19 cellular contexts compared by ENCODE assay signal in genomic region chr14:44030963-44031362, GRCh38.
A peak's percentile ranks its signal among the peaks of the same experiment; 100 is the strongest.
DNase-seq lines count a peak whose midpoint lies in the region; ATAC-seq, FAIRE-seq and TF ChIP-seq lines count a peak whose summit lies in the region.
"Had no signal": no experiment of that assay in that cellular context is flagged by ENCODE, and none has a peak within 500 bp of the region (broad histone marks: within the 10 kb centered on the region; RNA-seq: fewer than 3 reads in every experiment).

No MANE protein-coding gene starts in this region.

- H3K36me3 ChIP-seq in Karpas-422 (ENCODE audit: insufficient read depth, low read length) (no peaks in the 10 kb centered on the region), mesodermal cell (ENCODE audit: control insufficient read depth, insufficient read depth, low read length) (no peaks in the 10 kb centered on the region), HepG2 (replicated peaks in 1 of 2; ENCODE audit: control insufficient read depth in 1 of 2, insufficient read depth in 2 of 2, low read length in 2 of 2) (no peaks in the 10 kb centered on the region)

- peaks cover 11% of the 10 kb centered on the region for H3K4me1 Mint-ChIP-seq in brain
- no peaks in the 10 kb centered on the region for H3K4me1 Mint-ChIP-seq in activated CD4-positive, alpha-beta memory T cell treated with anti-CD3 and anti-CD28 coated beads, Interleukin-2, amount 10 ng/mL, durations not matched to agents 7 days and 5 days

- H3K4me2 ChIP-seq in Karpas-422 (ENCODE audit: low read depth, low read length, poor library complexity, severe bottlenecking), result peak overlapping the region; percentile 21
- H3K4me2 ChIP-seq in HepG2 (ENCODE audit: low read depth, low read length), result no peak overlapping the region

- H4K20me1 ChIP-seq in Karpas-422 (ENCODE audit: insufficient read depth, low read depth, low read length) (no peaks in the 10 kb centered on the region), HepG2 (ENCODE audit: insufficient read depth, low read length) (no peaks in the 10 kb centered on the region)

- H2AFZ ChIP-seq in Karpas-422 (ENCODE audit: low read length) (peak overlapping the region; percentile 69), HepG2 (ENCODE audit: low read length) (no peak overlapping the region)

- H3K9ac ChIP-seq in Karpas-422 (ENCODE audit: low read length) (0 out of 2 replicates have a peak overlapping the region, but pooled peaks have one; percentile 2), HepG2 (ENCODE audit: insufficient read depth, low read depth, low read length) (no peak overlapping the region)

- H3K27ac Mint-ChIP-seq in brain, result peak overlapping the region in 3 of 5 experiments; percentile 10 to 43 (median 16)
- H3K27ac Mint-ChIP-seq in activated CD4-positive, alpha-beta memory T cell treated with anti-CD3 and anti-CD28 coated beads, Interleukin-2, amount 10 ng/mL, durations not matched to agents 7 days and 5 days, result no peak overlapping the region
- H3K27ac Mint-ChIP-seq: CD4-positive, alpha-beta T cell; T-helper 1 cell treated with Interleukin-12 subunit alpha and Interleukin-12 subunit beta and Interleukin-4 antibody, amounts not matched to agents 30 μg/mL and 1 μg/mL, for 36 hours had no signal

- TF ChIP-seq POLR2A in HepG2 (IDR thresholded peaks at IDR 0.05; ENCODE audit: insufficient read depth in 1 of 2, low read depth in 2 of 2, low read length in 2 of 2), result no peak

- H3K27ac ChIP-seq in Karpas-422 (ENCODE audit: low read length), result no peak overlapping the region
- peak overlapping the region; percentile 32 for H3K27ac ChIP-seq in mesodermal cell (ENCODE audit: low read depth, low read length, severe bottlenecking)
- no peak overlapping the region for H3K27ac ChIP-seq in HepG2 (ENCODE audit: extremely low read length, insufficient read depth, low read length)
- H3K27ac ChIP-seq: SK-N-MC had no signal

- H3K79me2 ChIP-seq in Karpas-422 (ENCODE audit: low read length), result no peaks in the 10 kb centered on the region
- H3K79me2 ChIP-seq in HepG2 (ENCODE audit: insufficient read depth, low read length), result no peaks in the 10 kb centered on the region

- CTCF ChIA-PET in activated CD4-positive, alpha-beta memory T cell treated with anti-CD3 and anti-CD28 coated beads, Interleukin-2, amount 10 ng/mL, durations not matched to agents 7 days and 5 days (lab: Charles Lee), result no interaction called here
- CTCF ChIA-PET in HepG2 (lab: Yijun Ruan, JAX; ENCODE audit: low intra/inter-chr PET ratio, low total read pairs), result interaction anchor here (0.6 kb wide), 1 partner anchor 86 kb away, joined by 3 read pairs; no protein-coding TSS in a partner anchor

- H3K4me3 ChIP-seq in Karpas-422 (ENCODE audit: low read length) (no peak overlapping the region; the same call in 1 of the 2 replicates), mesodermal cell (ENCODE audit: extremely low read depth, insufficient read depth, low read length, poor library complexity, severe bottlenecking) (no peak overlapping the region), HepG2 (replicated peaks in 1 of 3; ENCODE audit: insufficient read depth in 1 of 3, low read depth in 2 of 3, low read length in 3 of 3) (no peak overlapping the region)
- H3K4me3 ChIP-seq: SK-N-MC had no signal

- intact Hi-C loops in HepG2 (cut with micrococcal nuclease; ENCODE audit: unreplicated experiment), result no loop called here

- H3K4me3 Mint-ChIP-seq in brain, result no peak overlapping the region
- no peak overlapping the region for H3K4me3 Mint-ChIP-seq in activated CD4-positive, alpha-beta memory T cell treated with anti-CD3 and anti-CD28 coated beads, Interleukin-2, amount 10 ng/mL, durations not matched to agents 7 days and 5 days
- H3K4me3 Mint-ChIP-seq: CD4-positive, alpha-beta T cell; T-helper 1 cell treated with Interleukin-12 subunit alpha and Interleukin-12 subunit beta and Interleukin-4 antibody, amounts not matched to agents 30 μg/mL and 1 μg/mL, for 36 hours had no signal

- BruUV-seq in HepG2 (replicated peaks; lab: Mats Ljungman, UMichigan), result no TSS peak

- ATAC-seq in HepG2, result no peak
- ATAC-seq: Panc1, Right ventricle myocardium inferior had no signal

- no peak for FAIRE-seq in HepG2 (lab: Jason Lieb, UNC)
- FAIRE-seq: G401.6 had no signal

- H3K4me1 ChIP-seq in Karpas-422 (ENCODE audit: low read length) (peaks cover 12% of the 10 kb centered on the region), mesodermal cell (ENCODE audit: control insufficient read depth, insufficient read depth, low read length, poor library complexity, severe bottlenecking) (peaks cover 3% of the 10 kb centered on the region), HepG2 (ENCODE audit: insufficient read depth, low read length) (no peaks in the 10 kb centered on the region)

- in situ Hi-C loops in HepG2 (cut with HindIII; ENCODE audit: extremely low pct_ligation_motif_present, low pct_unique_long_range_greater_than_20kb), result no loop called here

- POLR2A ChIA-PET in activated CD4-positive, alpha-beta memory T cell treated with anti-CD3 and anti-CD28 coated beads, Interleukin-2, amount 10 ng/mL, durations not matched to agents 7 days and 5 days (lab: Charles Lee), result no interaction called here
- POLR2A ChIA-PET in HepG2 (lab: Yijun Ruan, JAX), result no interaction called here

- DNase-seq in DMS153 (lab: John Stamatoyannopoulos, UW) (peak; percentile 24), Karpas-422 (no peak), SKM-1 (lab: John Stamatoyannopoulos, UW; ENCODE audit: unreplicated experiment) (no peak), HepG2 (ENCODE audit: low spot score) (no peak)
- DNase-seq in activated CD4-positive, alpha-beta memory T cell treated with anti-CD3 and anti-CD28 coated beads, Interleukin-2, amount 10 ng/mL, durations not matched to agents 7 days and 5 days, result no peak
- DNase-seq: CD4-positive, alpha-beta T cell; DMS79 treated with DMSO at 0.1 percent for 48 hours; MM.1S; NCI-H1105; NCI-H187; NCI-H2171; NCI-H446 had no signal

- H3K27me3 Mint-ChIP-seq in brain, result no peaks in the 10 kb centered on the region
- H3K27me3 Mint-ChIP-seq in activated CD4-positive, alpha-beta memory T cell treated with anti-CD3 and anti-CD28 coated beads, Interleukin-2, amount 10 ng/mL, durations not matched to agents 7 days and 5 days, result no peaks in the 10 kb centered on the region
- H3K27me3 Mint-ChIP-seq: CD4-positive, alpha-beta T cell had no signal

- H3K36me3 Mint-ChIP-seq in brain, result no peaks in the 10 kb centered on the region
- no peaks in the 10 kb centered on the region for H3K36me3 Mint-ChIP-seq in activated CD4-positive, alpha-beta memory T cell treated with anti-CD3 and anti-CD28 coated beads, Interleukin-2, amount 10 ng/mL, durations not matched to agents 7 days and 5 days (ENCODE audit: low read depth)

- TF ChIP-seq RAD21 in HepG2 (CRISPR knock-in tag; IDR thresholded peaks at IDR 0.05), result no peak

- H3K27me3 ChIP-seq in Karpas-422 (ENCODE audit: low read length), result no peaks in the 10 kb centered on the region
- no peaks in the 10 kb centered on the region for H3K27me3 ChIP-seq in HepG2 (ENCODE audit: control insufficient read depth in 1 of 2, insufficient read depth in 2 of 2, low read length in 2 of 2)

- no peaks in the 10 kb centered on the region for H3K9me2 ChIP-seq in Karpas-422 (replicated peaks; ENCODE audit: insufficient read depth, low read length)

- no peak for TF ChIP-seq CTCF in brain (conservative IDR thresholded peaks at IDR 0.05)
- no peak for TF ChIP-seq CTCF in HepG2 (CRISPR knock-in tag; IDR thresholded peaks at IDR 0.05)

- TF ChIP-seq EP300 in HepG2 (IDR thresholded peaks at IDR 0.05; ENCODE audit: low read depth in 2 of 2, low read length in 2 of 2), result no peak
- TF ChIP-seq EP300 in HepG2 (CRISPR knock-in tag; IDR thresholded peaks at IDR 0.05; ENCODE audit: borderline replicate concordance), result no peak

- H3K9me3 Mint-ChIP-seq in brain, result peaks cover 0 to 3% (median 0%) of the 10 kb centered on the region in 5 experiments
- H3K9me3 Mint-ChIP-seq in activated CD4-positive, alpha-beta memory T cell treated with anti-CD3 and anti-CD28 coated beads, Interleukin-2, amount 10 ng/mL, durations not matched to agents 7 days and 5 days, result peaks cover 5% of the 10 kb centered on the region

- WGBS in mesodermal cell (ENCODE audit: insufficient coverage in 2 of 2), 2 experiments, result no CpG with 5 or more reads among the region's 2 CpGs
- 0% methylated on average over 2 of the region's 2 CpGs for WGBS in HepG2 (ENCODE audit: low lambda C conversion rate)

- H3K9me3 ChIP-seq in Karpas-422 (ENCODE audit: low read length), result no peaks in the 10 kb centered on the region
- no peaks in the 10 kb centered on the region for H3K9me3 ChIP-seq in mesodermal cell (ENCODE audit: control insufficient read depth, low read length)
- H3K9me3 ChIP-seq in HepG2 (ENCODE audit: low read length), result no peaks in the 10 kb centered on the region

TF ChIP-seq in HepG2, 621 proteins besides CTCF, POLR2A, EP300 and RAD21 (continues in another document):
- TF ChIP-seq HES4 (CRISPR knock-in tag; IDR thresholded peaks at IDR 0.05; ENCODE audit: borderline replicate concordance), result no peak
- TF ChIP-seq NR2C2 (CRISPR knock-in tag; IDR thresholded peaks at IDR 0.05; ENCODE audit: borderline replicate concordance), result no peak
- TF ChIP-seq ZNF20 (CRISPR knock-in tag; IDR thresholded peaks at IDR 0.05), result no peak
- no peak for TF ChIP-seq MXI1 (IDR thresholded peaks at IDR 0.05; ENCODE audit: borderline replicate concordance, low read depth, low read length)
- no peak for TF ChIP-seq CBX1 (IDR thresholded peaks at IDR 0.05; ENCODE audit: low read depth)
- TF ChIP-seq RARG (CRISPR knock-in tag; IDR thresholded peaks at IDR 0.05; ENCODE audit: low read depth), result no peak
- TF ChIP-seq ZSCAN20 (CRISPR knock-in tag; IDR thresholded peaks at IDR 0.05; ENCODE audit: borderline replicate concordance), result no peak
- TF ChIP-seq, protein P1, sequence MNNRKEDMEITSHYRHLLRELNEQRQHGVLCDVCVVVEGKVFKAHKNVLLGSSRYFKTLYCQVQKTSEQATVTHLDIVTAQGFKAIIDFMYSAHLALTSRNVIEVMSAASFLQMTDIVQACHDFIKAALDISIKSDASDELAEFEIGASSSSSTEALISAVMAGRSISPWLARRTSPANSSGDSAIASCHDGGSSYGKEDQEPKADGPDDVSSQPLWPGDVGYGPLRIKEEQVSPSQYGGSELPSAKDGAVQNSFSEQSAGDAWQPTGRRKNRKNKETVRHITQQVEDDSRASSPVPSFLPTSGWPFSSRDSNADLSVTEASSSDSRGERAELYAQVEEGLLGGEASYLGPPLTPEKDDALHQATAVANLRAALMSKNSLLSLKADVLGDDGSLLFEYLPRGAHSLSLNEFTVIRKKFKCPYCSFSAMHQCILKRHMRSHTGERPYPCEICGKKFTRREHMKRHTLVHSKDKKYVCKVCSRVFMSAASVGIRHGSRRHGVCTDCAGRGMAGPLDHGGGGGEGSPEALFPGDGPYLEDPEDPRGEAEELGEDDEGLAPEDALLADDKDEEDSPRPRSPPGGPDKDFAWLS (CRISPR knock-in tag; IDR thresholded peaks at IDR 0.05; ENCODE audit: borderline replicate concordance), result no peak
- no peak for TF ChIP-seq TCF7L2 (IDR thresholded peaks at IDR 0.05; ENCODE audit: low read depth, low read length)
